Comparison of ENCODE assay signal across 1 cellular context in genomic region chr1:41919764-41920397, GRCh38.
TF ChIP-seq lines count a peak whose summit lies in the region.

No MANE protein-coding gene starts in this region.

TF ChIP-seq in GM12878, 131 proteins besides CTCF, POLR2A, EP300 and RAD21 (continued from another document and continues in another):
- TF ChIP-seq CEBPZ (IDR thresholded peaks at IDR 0.05; ENCODE audit: low read depth, low read length) (no peak), ETV6 (conservative IDR thresholded peaks at IDR 0.05 in 1 of 2, IDR thresholded peaks at IDR 0.05 in 1 of 2; ENCODE audit: borderline replicate concordance in 1 of 2, low read depth in 1 of 2) (no peak), NBN (IDR thresholded peaks at IDR 0.05) (peak; percentile 68; the same call in 1 of the 2 replicates), YBX1 (IDR thresholded peaks at IDR 0.05) (no peak), SPI1 (IDR thresholded peaks at IDR 0.05; ENCODE audit: borderline replicate concordance, insufficient read depth, low read depth, low read length) (no peak), ZNF384 (IDR thresholded peaks at IDR 0.05; ENCODE audit: borderline replicate concordance, low read depth, low read length) (no peak), CBX5 (IDR thresholded peaks at IDR 0.05; ENCODE audit: low read depth) (no peak), HCFC1 (IDR thresholded peaks at IDR 0.05; ENCODE audit: low read length) (no peak), IRF4 (IDR thresholded peaks at IDR 0.05; ENCODE audit: low read depth, low read length) (0 out of 2 replicates have a peak, but pooled peaks have one; percentile 28), NR2C2 (IDR thresholded peaks at IDR 0.05; ENCODE audit: borderline replicate concordance, control insufficient read depth, insufficient read length, low read depth) (no peak), MTA2 (IDR thresholded peaks at IDR 0.05; ENCODE audit: low read depth) (0 out of 2 replicates have a peak, but pooled peaks have one; percentile 21), CREM (IDR thresholded peaks at IDR 0.05; ENCODE audit: low read depth) (no peak), NR2F1 (conservative IDR thresholded peaks at IDR 0.05) (no peak; the same call in 1 of the 2 replicates), SKIL (IDR thresholded peaks at IDR 0.05; ENCODE audit: low read depth, poor library complexity, severe bottlenecking) (no peak), ATF3 (IDR thresholded peaks at IDR 0.05; ENCODE audit: borderline replicate concordance, extremely low read depth, low read depth, low read length) (no peak), NKRF (conservative IDR thresholded peaks at IDR 0.05) (peak; percentile 34; the same call in 1 of the 2 replicates), ZNF687 (IDR thresholded peaks at IDR 0.05) (peak; percentile 54; the same call in 1 of the 2 replicates), ZNF207 (IDR thresholded peaks at IDR 0.05; ENCODE audit: borderline replicate concordance) (no peak), KAT2A (conservative IDR thresholded peaks at IDR 0.05; ENCODE audit: control insufficient read depth, low read depth, low read length) (no peak), NFXL1 (IDR thresholded peaks at IDR 0.05; ENCODE audit: borderline replicate concordance) (no peak), ZNF24 (IDR thresholded peaks at IDR 0.05) (no peak), RELA (IDR thresholded peaks at IDR 0.05; ENCODE audit: borderline replicate concordance, partially characterized antibody) (no peak), BHLHE40 (IDR thresholded peaks at IDR 0.05; ENCODE audit: borderline replicate concordance in 1 of 2, low read depth in 2 of 2, low read length in 1 of 2) (peak; percentile 26 to 56; a peak in 3 of 4 replicates), ZSCAN29 (IDR thresholded peaks at IDR 0.05) (no peak), MEF2A (IDR thresholded peaks at IDR 0.05; ENCODE audit: insufficient read depth, low read depth, low read length) (no peak), PML (IDR thresholded peaks at IDR 0.05; ENCODE audit: low read length) (no peak), FOXM1 (IDR thresholded peaks at IDR 0.05; ENCODE audit: low read depth, low read length) (no peak), REST (IDR thresholded peaks at IDR 0.05; ENCODE audit: low read depth, low read length) (no peak), E2F8 (IDR thresholded peaks at IDR 0.05; ENCODE audit: low read depth, partially characterized antibody) (no peak), POLR2AphosphoS5 (IDR thresholded peaks at IDR 0.05; ENCODE audit: low read length) (peak; percentile 78), SREBF2 (IDR thresholded peaks at IDR 0.05; ENCODE audit: low read length) (no peak), EZH2 (IDR thresholded peaks at IDR 0.05; ENCODE audit: borderline replicate concordance, control insufficient read depth, low read depth, low read length) (no peak), TAF1 (IDR thresholded peaks at IDR 0.05; ENCODE audit: borderline replicate concordance, low read depth, low read length) (peak; percentile 64; the same call in 1 of the 2 replicates), STAT1 (conservative IDR thresholded peaks at IDR 0.05) (no peak), GATAD2B (conservative IDR thresholded peaks at IDR 0.05; ENCODE audit: low read depth) (peak; percentile 49; the same call in 1 of the 2 replicates), ZNF622 (IDR thresholded peaks at IDR 0.05) (no peak), RAD51 (IDR thresholded peaks at IDR 0.05) (peak; percentile 51; the same call in 1 of the 2 replicates), NFIC (IDR thresholded peaks at IDR 0.05; ENCODE audit: low read depth, low read length) (no peak), BRCA1 (IDR thresholded peaks at IDR 0.05; ENCODE audit: low read depth, low read length) (no peak), POU2F2 (IDR thresholded peaks at IDR 0.05; ENCODE audit: borderline replicate concordance, low read depth, low read length) (peak; percentile 68; the same call in 1 of the 3 replicates), MAX (IDR thresholded peaks at IDR 0.05; ENCODE audit: low read depth, low read length) (no peak)
